17 cellular contexts compared by ENCODE assay signal in genomic region chr2:177908182-177908581, GRCh38.
DNase-seq lines count a peak whose midpoint lies in the region; ATAC-seq and TF ChIP-seq lines count a peak whose summit lies in the region.
"Had no signal": no experiment of that assay in that cellular context is flagged by ENCODE, and none has a peak within 500 bp of the region (broad histone marks: within the 10 kb centered on the region; RNA-seq: fewer than 3 reads in every experiment).

No MANE protein-coding gene starts in this region.

- H3K27me3 ChIP-seq in BLaER1 = no peaks in the 10 kb centered on the region
- no peaks in the 10 kb centered on the region for H3K27me3 ChIP-seq in endodermal cell (ENCODE audit: control insufficient read depth, insufficient read depth, low read length, poor library complexity, severe bottlenecking)
- H3K27me3 ChIP-seq in Caco-2 (replicated peaks; ENCODE audit: control insufficient read depth, insufficient read depth, low read length) = no peaks in the 10 kb centered on the region; the same call in none of the 2 replicates
- H3K27me3 ChIP-seq: adrenal gland, gastrocnemius medialis, stomach had no signal

- ATAC-seq in GM18907 (IDR thresholded peaks at IDR 0.05; ENCODE audit: unreplicated experiment) (peak; percentile 63), Right ventricle myocardium superior (ENCODE audit: poor library complexity) (no peak)
- ATAC-seq: activated T-cell treated with anti-CD3 and anti-CD28 coated beads, Interleukin-2, amount 50 U/mL, for 4 hours; gastrocnemius medialis; Panc1 had no signal

- 91 to 100% methylated on average over 2 of the region's 2 CpGs for WGBS in endodermal cell (ENCODE audit: insufficient coverage in 1 of 2, insufficient read length in 1 of 2), 2 experiments

- H3K36me3 Mint-ChIP-seq in endodermal cell (ENCODE audit: low read depth) (no peaks in the 10 kb centered on the region), Caco-2 (ENCODE audit: insufficient read depth, unreplicated experiment) (no peaks in the 10 kb centered on the region)
- no peaks in the 10 kb centered on the region for H3K36me3 Mint-ChIP-seq in activated CD4-positive, alpha-beta memory T cell treated with anti-CD3 and anti-CD28 coated beads for 36 hours
- no peaks in the 10 kb centered on the region for H3K36me3 Mint-ChIP-seq in activated naive CD4-positive, alpha-beta T cell treated with anti-CD3 and anti-CD28 coated beads for 36 hours (ENCODE audit: low read depth)
- H3K36me3 Mint-ChIP-seq: mesothelial cell of epicardium had no signal

- H3K4me2 ChIP-seq in BLaER1 = peak overlapping the region; percentile 72

- no peak overlapping the region for H3K27ac Mint-ChIP-seq in endodermal cell
- no peak overlapping the region for H3K27ac Mint-ChIP-seq in activated CD4-positive, alpha-beta memory T cell treated with anti-CD3 and anti-CD28 coated beads for 36 hours
- no peak overlapping the region for H3K27ac Mint-ChIP-seq in Caco-2 (ENCODE audit: unreplicated experiment)
- H3K27ac Mint-ChIP-seq in activated naive CD4-positive, alpha-beta T cell treated with anti-CD3 and anti-CD28 coated beads for 36 hours = no peak overlapping the region
- H3K27ac Mint-ChIP-seq: mesothelial cell of epicardium had no signal

- H3K27ac ChIP-seq in BLaER1 = no peak overlapping the region
- H3K27ac ChIP-seq in endodermal cell (ENCODE audit: low read depth, low read length) = no peak overlapping the region
- H3K27ac ChIP-seq: adrenal gland, gastrocnemius medialis, stomach had no signal

- H3K27me3 Mint-ChIP-seq in endodermal cell (ENCODE audit: insufficient read depth) = peaks cover 8% of the 10 kb centered on the region
- H3K27me3 Mint-ChIP-seq in activated CD4-positive, alpha-beta memory T cell treated with anti-CD3 and anti-CD28 coated beads for 36 hours = no peaks in the 10 kb centered on the region
- peaks cover 4% of the 10 kb centered on the region for H3K27me3 Mint-ChIP-seq in Caco-2 (ENCODE audit: insufficient read depth, unreplicated experiment)
- peaks cover 2% of the 10 kb centered on the region for H3K27me3 Mint-ChIP-seq in activated naive CD4-positive, alpha-beta T cell treated with anti-CD3 and anti-CD28 coated beads for 36 hours (ENCODE audit: low read depth)

- POLR2A ChIA-PET in activated CD4-positive, alpha-beta memory T cell treated with anti-CD3 and anti-CD28 coated beads for 36 hours (lab: Charles Lee) = no interaction called here
- POLR2A ChIA-PET in Caco-2 (lab: Charles Lee) = no interaction called here

- no peaks in the 10 kb centered on the region for H3K9me3 ChIP-seq in BLaER1
- no peaks in the 10 kb centered on the region for H3K9me3 ChIP-seq in endodermal cell (ENCODE audit: control insufficient read depth, low read length)
- H3K9me3 ChIP-seq in Caco-2 = no peaks in the 10 kb centered on the region
- H3K9me3 ChIP-seq: adrenal gland, gastrocnemius medialis, stomach had no signal

- H3K9ac ChIP-seq in BLaER1 = no peak overlapping the region
- H3K9ac ChIP-seq in endodermal cell (ENCODE audit: extremely low read depth, low read length, poor library complexity, severe bottlenecking) = no peak overlapping the region

- peaks cover 4% of the 10 kb centered on the region for H3K4me1 Mint-ChIP-seq in endodermal cell
- no peaks in the 10 kb centered on the region for H3K4me1 Mint-ChIP-seq in activated CD4-positive, alpha-beta memory T cell treated with anti-CD3 and anti-CD28 coated beads for 36 hours (ENCODE audit: low read depth)
- peaks cover 3% of the 10 kb centered on the region for H3K4me1 Mint-ChIP-seq in Caco-2 (ENCODE audit: low read depth, unreplicated experiment)
- H3K4me1 Mint-ChIP-seq in activated naive CD4-positive, alpha-beta T cell treated with anti-CD3 and anti-CD28 coated beads for 36 hours (ENCODE audit: low read depth) = no peaks in the 10 kb centered on the region

- no peak overlapping the region for H3K4me3 Mint-ChIP-seq in endodermal cell
- H3K4me3 Mint-ChIP-seq in activated CD4-positive, alpha-beta memory T cell treated with anti-CD3 and anti-CD28 coated beads for 36 hours = no peak overlapping the region
- no peak overlapping the region for H3K4me3 Mint-ChIP-seq in Caco-2 (ENCODE audit: unreplicated experiment)
- no peak overlapping the region for H3K4me3 Mint-ChIP-seq in activated naive CD4-positive, alpha-beta T cell treated with anti-CD3 and anti-CD28 coated beads for 36 hours
- H3K4me3 Mint-ChIP-seq: activated T-cell treated with anti-CD3 and anti-CD28 coated beads, Interleukin-2, amount 50 U/mL, for 4 hours; mesothelial cell of epicardium had no signal

- intact Hi-C loops in activated CD4-positive, alpha-beta memory T cell treated with anti-CD3 and anti-CD28 coated beads for 36 hours (cut with micrococcal nuclease) = loop anchor here (10.0 kb wide), 1 partner anchor 123 kb away; no protein-coding TSS in a partner anchor
- intact Hi-C loops in Caco-2 (cut with micrococcal nuclease; ENCODE audit: unreplicated experiment) (no loop called here), Right ventricle myocardium superior (cut with DNase I) (no loop called here)
- intact Hi-C loops in activated naive CD4-positive, alpha-beta T cell treated with anti-CD3 and anti-CD28 coated beads for 36 hours (cut with micrococcal nuclease) = loop anchor here (5.0 to 10.0 kb wide), 2 partner anchors 136 to 743 kb away; no protein-coding TSS in a partner anchor

- peak; percentile 49 for TF ChIP-seq CTCF in endodermal cell (conservative IDR thresholded peaks at IDR 0.05)
- no peak for TF ChIP-seq CTCF in Caco-2 (IDR thresholded peaks at IDR 0.05; ENCODE audit: insufficient read depth in 1 of 2, low read depth in 1 of 2, low read length in 1 of 2, severe bottlenecking in 1 of 2, unreplicated experiment in 1 of 2)

- no peaks in the 10 kb centered on the region for H3K9me3 Mint-ChIP-seq in endodermal cell
- no peaks in the 10 kb centered on the region for H3K9me3 Mint-ChIP-seq in activated CD4-positive, alpha-beta memory T cell treated with anti-CD3 and anti-CD28 coated beads for 36 hours
- no peaks in the 10 kb centered on the region for H3K9me3 Mint-ChIP-seq in Caco-2 (ENCODE audit: unreplicated experiment)
- no peaks in the 10 kb centered on the region for H3K9me3 Mint-ChIP-seq in activated naive CD4-positive, alpha-beta T cell treated with anti-CD3 and anti-CD28 coated beads for 36 hours
- H3K9me3 Mint-ChIP-seq: activated T-cell treated with anti-CD3 and anti-CD28 coated beads, Interleukin-2, amount 50 U/mL, for 4 hours; mesothelial cell of epicardium had no signal

- H3K4me3 ChIP-seq in BLaER1 (no peak overlapping the region), endodermal cell (ENCODE audit: low read length) (no peak overlapping the region), Caco-2 (ENCODE audit: low read depth, low read length) (no peak overlapping the region)
- H3K4me3 ChIP-seq: adrenal gland, gastrocnemius medialis, stomach had no signal

- H3K36me3 ChIP-seq in BLaER1 (no peaks in the 10 kb centered on the region), endodermal cell (ENCODE audit: control insufficient read depth, insufficient read depth, low read length) (no peaks in the 10 kb centered on the region), Caco-2 (ENCODE audit: control insufficient read depth, insufficient read depth, low read length) (no peaks in the 10 kb centered on the region)
- H3K36me3 ChIP-seq: adrenal gland, gastrocnemius medialis, stomach had no signal

- BruUV-seq in Caco-2 (replicated peaks; lab: Mats Ljungman, UMichigan) = no TSS peak

- H4K20me1 ChIP-seq in BLaER1 = no peaks in the 10 kb centered on the region

- CTCF ChIA-PET in activated CD4-positive, alpha-beta memory T cell treated with anti-CD3 and anti-CD28 coated beads for 36 hours (lab: Charles Lee) = interaction anchor here (2.1 kb wide), 1 partner anchor 10 kb away, joined by 8 read pairs; no protein-coding TSS in a partner anchor
- CTCF ChIA-PET in Caco-2 (lab: Charles Lee) = no interaction called here
- CTCF ChIA-PET in activated naive CD4-positive, alpha-beta T cell treated with anti-CD3 and anti-CD28 coated beads for 36 hours (lab: Charles Lee) = interaction anchor here (0.9 kb wide), 1 partner anchor 60 kb away, joined by 3 read pairs; no protein-coding TSS in a partner anchor

- peaks cover 23% of the 10 kb centered on the region for H3K4me1 ChIP-seq in BLaER1
- H3K4me1 ChIP-seq in endodermal cell (ENCODE audit: control insufficient read depth, insufficient read depth, low read length) = no peaks in the 10 kb centered on the region
- no peaks in the 10 kb centered on the region for H3K4me1 ChIP-seq in Caco-2
- H3K4me1 ChIP-seq: adrenal gland had no signal

- DNase-seq in KG1 (lab: John Stamatoyannopoulos, UW) = peak; percentile 28
- peak; percentile 62 for DNase-seq in endodermal cell
- DNase-seq in activated CD4-positive, alpha-beta memory T cell treated with anti-CD3 and anti-CD28 coated beads for 36 hours = no peak
- DNase-seq in Caco-2 = no peak
- DNase-seq in activated naive CD4-positive, alpha-beta T cell treated with anti-CD3 and anti-CD28 coated beads for 36 hours = no peak
- no peak for DNase-seq in Right ventricle myocardium superior
- DNase-seq: activated T-cell treated with anti-CD3 and anti-CD28 coated beads, Interleukin-2, amount 50 U/mL, for 4 hours; adrenal gland; cerebellar nuclear complex; COR-L47; gastrocnemius medialis; NCI-H146; stomach had no signal

Comparison
In these comparisons a context has a peak if more than half of its experiments do, and no peak if none do; other contexts are left out.
1. DNase-seq: peak in KG1 (single experiment) and endodermal cell (single experiment); none in activated CD4-positive, alpha-beta memory T cell treated with anti-CD3 and anti-CD28 coated beads for 36 hours (single experiment), Caco-2 (0 of 2), activated naive CD4-positive, alpha-beta T cell treated with anti-CD3 and anti-CD28 coated beads for 36 hours (single experiment) and Right ventricle myocardium superior (single experiment).
2. intact Hi-C loops: an anchor here in activated CD4-positive, alpha-beta memory T cell treated with anti-CD3 and anti-CD28 coated beads for 36 hours (10.0 kb wide) and activated naive CD4-positive, alpha-beta T cell treated with anti-CD3 and anti-CD28 coated beads for 36 hours (5.0 to 10.0 kb wide); none called in Caco-2 and Right ventricle myocardium superior.